In the genomic region with DNA sequence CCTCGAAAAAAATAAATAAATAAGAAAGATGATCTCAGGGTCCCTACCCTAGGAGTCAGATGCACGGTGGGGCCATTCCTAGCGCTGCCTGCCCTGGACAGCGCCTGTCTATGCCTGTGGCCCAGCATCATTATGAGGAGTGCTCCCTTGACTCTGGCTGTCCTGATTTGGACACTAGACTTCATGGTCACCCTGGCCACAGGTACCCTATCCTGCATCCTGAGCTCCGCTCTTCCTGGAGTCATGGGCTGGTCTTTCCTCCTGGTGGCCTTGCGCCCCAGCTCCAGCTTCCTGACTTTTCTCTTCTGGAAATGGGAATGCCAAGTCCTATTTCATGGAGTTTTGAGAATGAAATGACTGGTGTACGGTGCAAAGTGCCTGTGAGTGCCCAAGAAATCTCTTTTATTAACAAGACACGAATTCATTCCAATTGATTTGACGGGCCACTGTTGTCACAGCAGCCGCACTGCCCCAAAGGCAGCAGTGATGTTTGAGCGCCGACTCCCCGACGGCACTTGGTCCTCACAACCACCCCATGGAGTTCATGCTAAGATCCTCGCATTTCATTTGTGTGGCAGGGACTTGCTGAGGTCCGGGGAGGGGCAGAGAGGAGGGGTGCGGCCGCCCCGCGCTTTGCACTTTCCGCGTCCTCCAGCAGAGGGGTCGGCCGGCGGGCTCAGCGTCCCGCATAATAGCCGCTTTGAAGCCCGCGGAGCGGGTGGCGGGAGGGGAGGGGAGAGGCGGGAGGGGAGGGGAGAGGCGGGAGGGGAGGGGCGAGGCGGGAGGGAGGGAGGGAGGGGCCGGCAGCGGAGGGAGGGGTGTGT, we compare ENCODE assay signal across 8 cellular contexts. TPM values are rescaled to one million over a fixed set of nuclear protein-coding genes. Genes with fewer than 3 reads are reported as not detected.
DNase-seq lines count a peak whose midpoint lies in the region; ATAC-seq and TF ChIP-seq lines count a peak whose summit lies in the region.

No MANE protein-coding gene starts in this region.

- WGBS in sigmoid colon, 2 donors, result 16% methylated on average over 34 to 37 of the region's 38 CpGs

- intact Hi-C loops in sigmoid colon (cut with DNase I), result no loop called here

- H3K36me3 ChIP-seq in right atrium auricular region (no peaks in the 10 kb centered on the region), sigmoid colon (no peaks in the 10 kb centered on the region)

- peaks cover 20% of the 10 kb centered on the region for H3K27me3 Mint-ChIP-seq in activated naive CD4-positive, alpha-beta T cell treated with anti-CD3 and anti-CD28 coated beads, Interleukin-2, amount 50 U/mL, for 24 hours

- TF ChIP-seq CTCF in right atrium auricular region (IDR thresholded peaks at IDR 0.05) (peak in 1 of 2 donors; percentile 25), sigmoid colon (IDR thresholded peaks at IDR 0.05) (no peak)

- H3K4me3 Mint-ChIP-seq in activated naive CD4-positive, alpha-beta T cell treated with anti-CD3 and anti-CD28 coated beads, Interleukin-2, amount 50 U/mL, for 24 hours, result peak overlapping the region; percentile 53

- no peak overlapping the region for H3K27ac Mint-ChIP-seq in activated naive CD4-positive, alpha-beta T cell treated with anti-CD3 and anti-CD28 coated beads, Interleukin-2, amount 50 U/mL, for 24 hours

- no peaks in the 10 kb centered on the region for H3K27me3 ChIP-seq in right atrium auricular region
- H3K27me3 ChIP-seq in sigmoid colon, result peaks cover 11 to 65% (median 55%) of the 10 kb centered on the region in 3 donors

- H3K4me1 ChIP-seq in right atrium auricular region, result peaks cover 0 to 43% of the 10 kb centered on the region in 2 donors
- peaks cover 0 to 15% (median 11%) of the 10 kb centered on the region in 4 donors for H3K4me1 ChIP-seq in sigmoid colon

- H3K9me3 ChIP-seq in right atrium auricular region (no peaks in the 10 kb centered on the region), sigmoid colon (no peaks in the 10 kb centered on the region)

- H3K27ac ChIP-seq in right atrium auricular region (peak overlapping the region; percentile 61 to 64), sigmoid colon (peak overlapping the region in 2 of 4 donors; percentile 45 to 72)

- H3K4me3 ChIP-seq in right atrium auricular region (peak overlapping the region; percentile 47 to 71), sigmoid colon (peak overlapping the region in 3 of 4 donors; percentile 42 to 52 (median 51))

- no peaks in the 10 kb centered on the region for H3K36me3 Mint-ChIP-seq in activated naive CD4-positive, alpha-beta T cell treated with anti-CD3 and anti-CD28 coated beads, Interleukin-2, amount 50 U/mL, for 24 hours

- H3K4me1 Mint-ChIP-seq in activated naive CD4-positive, alpha-beta T cell treated with anti-CD3 and anti-CD28 coated beads, Interleukin-2, amount 50 U/mL, for 24 hours, result peaks cover 9% of the 10 kb centered on the region

- TF ChIP-seq EP300 in sigmoid colon (IDR thresholded peaks at IDR 0.05), result no peak

- no peaks in the 10 kb centered on the region for H3K9me3 Mint-ChIP-seq in activated naive CD4-positive, alpha-beta T cell treated with anti-CD3 and anti-CD28 coated beads, Interleukin-2, amount 50 U/mL, for 24 hours

- ATAC-seq in GM21447 (IDR thresholded peaks at IDR 0.05; ENCODE audit: unreplicated experiment) (no peak), HG02885 (IDR thresholded peaks at IDR 0.05; ENCODE audit: poor library complexity, unreplicated experiment) (no peak), GM19351 (IDR thresholded peaks at IDR 0.05; ENCODE audit: unreplicated experiment) (no peak)

- no peak for TF ChIP-seq POLR2A in sigmoid colon (IDR thresholded peaks at IDR 0.05)

- DNase-seq in D341Med (ENCODE audit: low spot score), result peak; percentile 79
- peak; percentile 42 for DNase-seq in NCI-H1105 (lab: John Stamatoyannopoulos, UW)
- no peak for DNase-seq in right atrium auricular region (ENCODE audit: low spot score)
- DNase-seq in sigmoid colon, result no peak

RNA-seq across cellular contexts. Expression of gene AIF1L, which starts 0.5 kb away (rescaled TPM):
- total RNA-seq in right atrium auricular region (10 to 100 TPM; 15.4 to 27.3 TPM), sigmoid colon (10 to 100 TPM in 1 of 4 donors, 1 to 10 TPM in 3; 2.5 to 11.6 (median 3.9) TPM)
- polyA plus RNA-seq in sigmoid colon, result 1 to 10 TPM; 2.4 to 3.9 (median 3.2) TPM

RNA-seq across cellular contexts. Expression of gene NUP214, which starts 29.5 kb away (rescaled TPM):
- total RNA-seq in right atrium auricular region, result 10 to 100 TPM; 29.5 to 31.6 TPM
- 10 to 100 TPM; 28.5 to 87.5 (median 38.9) TPM for total RNA-seq in sigmoid colon
- polyA plus RNA-seq in sigmoid colon, result 10 to 100 TPM in 2 of 3 donors, 1 to 10 TPM in 1; 9.2 to 22.0 (median 21.0) TPM

Comparison
In these comparisons a context has a peak if more than half of its experiments do, and no peak if none do; other contexts are left out.
1. DNase-seq: peak in D341Med (single experiment) and NCI-H1105 (single experiment); none in right atrium auricular region (single experiment) and sigmoid colon (single experiment).